10 cellular contexts compared by ENCODE assay signal in genomic region chr2:105144941-105145300, GRCh38.
DNase-seq lines count a peak whose midpoint lies in the region; ATAC-seq and TF ChIP-seq lines count a peak whose summit lies in the region.
"Had no signal": no experiment of that assay in that cellular context is flagged by ENCODE, and none has a peak within 500 bp of the region (broad histone marks: within the 10 kb centered on the region; RNA-seq: fewer than 3 reads in every experiment).

No MANE protein-coding gene starts in this region.

- peak overlapping the region; percentile 57 for H3K4me2 ChIP-seq in Loucy (ENCODE audit: low read depth, low read length, poor library complexity, severe bottlenecking)

- H3K27me3 ChIP-seq in Loucy (ENCODE audit: insufficient read depth, low read length, poor library complexity, severe bottlenecking) (no peaks in the 10 kb centered on the region), sigmoid colon (peaks cover 6 to 49% (median 33%) of the 10 kb centered on the region in 3 donors)
- H3K27me3 ChIP-seq: ascending aorta had no signal

- intact Hi-C loops in sigmoid colon (cut with DNase I): no loop called here

- H3K27ac ChIP-seq in mesodermal cell (ENCODE audit: low read depth, low read length, severe bottlenecking): no peak overlapping the region
- no peak overlapping the region for H3K27ac ChIP-seq in sigmoid colon
- H3K27ac ChIP-seq: ascending aorta, tibial artery had no signal

- TF ChIP-seq POLR2A in sigmoid colon (IDR thresholded peaks at IDR 0.05): no peak

- H3K4me3 ChIP-seq in Loucy (ENCODE audit: low read length, poor library complexity, severe bottlenecking) (peak overlapping the region; percentile 52), mesodermal cell (ENCODE audit: extremely low read depth, insufficient read depth, low read length, poor library complexity, severe bottlenecking) (peak overlapping the region; percentile 48), sigmoid colon (no peak overlapping the region)

- peak; percentile 62 for ATAC-seq in GM21529 (IDR thresholded peaks at IDR 0.05; ENCODE audit: unreplicated experiment)

- H4K20me1 ChIP-seq in Loucy (ENCODE audit: insufficient read depth, low read length, poor library complexity, severe bottlenecking): no peaks in the 10 kb centered on the region

- H3F3A ChIP-seq in Loucy (ENCODE audit: low read depth): no peaks in the 10 kb centered on the region

- no peaks in the 10 kb centered on the region for H3K36me3 ChIP-seq in Loucy (ENCODE audit: insufficient read depth, low read length)
- H3K36me3 ChIP-seq in mesodermal cell (ENCODE audit: control insufficient read depth, insufficient read depth, low read length): no peaks in the 10 kb centered on the region
- no peaks in the 10 kb centered on the region for H3K36me3 ChIP-seq in sigmoid colon
- H3K36me3 ChIP-seq: ascending aorta, tibial artery had no signal

- 50 to 62% methylated on average over 1 to 2 of the region's 2 CpGs for WGBS in mesodermal cell (ENCODE audit: insufficient coverage in 2 of 2), 2 experiments
- 47 to 59% methylated on average over 2 of the region's 2 CpGs for WGBS in sigmoid colon, 2 donors

- no peak overlapping the region for H2AFZ ChIP-seq in Loucy (ENCODE audit: low read length)

- peaks cover 7% of the 10 kb centered on the region for H3K4me1 ChIP-seq in Loucy (ENCODE audit: insufficient read depth, low read length, poor library complexity, severe bottlenecking)
- no peaks in the 10 kb centered on the region for H3K4me1 ChIP-seq in mesodermal cell (ENCODE audit: control insufficient read depth, insufficient read depth, low read length, poor library complexity, severe bottlenecking)
- peaks cover 0 to 8% (median 6%) of the 10 kb centered on the region in 4 donors for H3K4me1 ChIP-seq in sigmoid colon
- H3K4me1 ChIP-seq: ascending aorta had no signal

- H3K9me3 ChIP-seq in Loucy (ENCODE audit: insufficient read depth, low read depth, low read length) (no peaks in the 10 kb centered on the region), mesodermal cell (ENCODE audit: control insufficient read depth, low read length) (no peaks in the 10 kb centered on the region), sigmoid colon (no peaks in the 10 kb centered on the region)
- H3K9me3 ChIP-seq: ascending aorta, tibial artery had no signal

- TF ChIP-seq CTCF in GM10266 (IDR thresholded peaks at IDR 0.05; ENCODE audit: control insufficient read depth, insufficient read depth, low read depth, missing control alignments) (no peak), Loucy (conservative IDR thresholded peaks at IDR 0.05; ENCODE audit: low read length) (no peak), sigmoid colon (IDR thresholded peaks at IDR 0.05) (no peak)

- H3K79me2 ChIP-seq in Loucy (ENCODE audit: insufficient read depth, low read length): no peaks in the 10 kb centered on the region

- DNase-seq in GM10266 (ENCODE audit: extremely low spot score) (peak; percentile 43), sigmoid colon (no peak), pons (ENCODE audit: low spot score) (no peak), H4 (ENCODE audit: low spot score) (no peak)
- no peak for DNase-seq in effector CD8-positive, alpha-beta T cell (lab: John Stamatoyannopoulos, UW)
- DNase-seq: tibial artery had no signal

- no peak for TF ChIP-seq EP300 in sigmoid colon (IDR thresholded peaks at IDR 0.05)

- no peak overlapping the region for H3K9ac ChIP-seq in Loucy (ENCODE audit: low read depth, low read length, poor library complexity, severe bottlenecking)

- no peaks in the 10 kb centered on the region for H3K9me2 ChIP-seq in Loucy (replicated peaks; ENCODE audit: low read depth, low read length)

Comparison
In these comparisons a context has a peak if more than half of its experiments do, and no peak if none do; other contexts are left out.
1. H3K4me3 ChIP-seq: peak in Loucy (single experiment) and mesodermal cell (single experiment); none in sigmoid colon (0 of 4).